In the genomic region with DNA sequence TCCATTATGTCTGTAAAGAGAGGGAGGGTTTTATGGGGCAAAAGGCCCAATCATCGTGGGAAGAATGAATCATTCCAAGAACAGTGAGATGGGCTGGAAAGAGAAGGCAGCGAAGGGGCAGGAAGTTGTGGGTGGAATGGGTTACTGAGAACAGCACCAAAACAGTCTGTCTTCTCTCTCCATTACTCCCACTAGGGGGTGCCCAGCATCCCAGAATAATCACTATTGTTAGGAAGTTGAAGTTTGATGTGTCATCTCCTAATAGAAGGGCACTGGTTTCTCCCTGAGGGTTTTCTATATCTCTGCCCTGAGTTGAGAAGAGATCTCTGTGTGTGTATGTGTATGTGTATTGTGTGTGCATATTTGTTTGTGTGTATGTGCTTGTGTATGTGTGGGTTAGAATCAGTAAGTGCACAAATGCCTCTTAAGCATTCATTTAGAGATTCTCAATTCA, we compare ENCODE assay signal across 9 cellular contexts.
A peak's percentile ranks its signal among the peaks of the same experiment; 100 is the strongest.
DNase-seq lines count a peak whose midpoint lies in the region; ATAC-seq and TF ChIP-seq lines count a peak whose summit lies in the region.
"Had no signal": no experiment of that assay in that cellular context is flagged by ENCODE, and none has a peak within 500 bp of the region (broad histone marks: within the 10 kb centered on the region; RNA-seq: fewer than 3 reads in every experiment).

No MANE protein-coding gene starts in this region.

- peaks cover 6% of the 10 kb centered on the region for H3K36me3 Mint-ChIP-seq in WTC11
- H3K36me3 Mint-ChIP-seq in naive thymus-derived CD4-positive, alpha-beta T cell: peaks cover 0 to 4% (median 0%) of the 10 kb centered on the region in 5 donors

- no peaks in the 10 kb centered on the region for H3K27me3 ChIP-seq in HAP-1 (ENCODE audit: low read depth)
- no peaks in the 10 kb centered on the region for H3K27me3 ChIP-seq in naive thymus-derived CD4-positive, alpha-beta T cell (ENCODE audit: control insufficient read depth in 2 of 2, insufficient read depth in 2 of 2, low read length in 2 of 2)

- peak overlapping the region; percentile 26 for H3K27ac Mint-ChIP-seq in WTC11
- H3K27ac Mint-ChIP-seq in naive thymus-derived CD4-positive, alpha-beta T cell: peak overlapping the region in 1 of 9 donors; percentile 8
- H3K27ac Mint-ChIP-seq: IgD-negative memory B cell had no signal

- no peaks in the 10 kb centered on the region; the same call in 1 of the 2 replicates for H3K9me3 Mint-ChIP-seq in WTC11
- no peaks in the 10 kb centered on the region for H3K9me3 Mint-ChIP-seq in naive thymus-derived CD4-positive, alpha-beta T cell
- H3K9me3 Mint-ChIP-seq: IgD-negative memory B cell had no signal

- no peaks in the 10 kb centered on the region for H3K9me3 ChIP-seq in HAP-1
- H3K9me3 ChIP-seq in naive thymus-derived CD4-positive, alpha-beta T cell (ENCODE audit: control insufficient read depth in 2 of 3, low read length in 3 of 3): no peaks in the 10 kb centered on the region

- peak; percentile 39 for ATAC-seq in WTC11
- ATAC-seq in naive thymus-derived CD4-positive, alpha-beta T cell: peak; percentile 66

- in situ Hi-C loops in HAP-1 (cut with MboI; ENCODE audit: low sequenced_read_pairs): no loop called here

- peak; percentile 7 for DNase-seq in activated gamma-delta T cell treated with anti-CD3 and anti-CD28 coated beads, Interleukin-2, amount 50 U/mL, for 16 hours (ENCODE audit: low read depth)
- DNase-seq in activated gamma-delta T cell treated with Interleukin-2 at 50 U/mL for 16 hours (no peak), HAP-1 (ENCODE audit: low spot score in 2 of 2) (peak; percentile 65 to 74), M059J (ENCODE audit: low read depth) (peak; percentile 97), WTC11 (ENCODE audit: low spot score) (peak; percentile 35), epidermal melanocyte (ENCODE audit: insufficient read length, low spot score) (peak; percentile 42), superior temporal gyrus (ENCODE audit: extremely low spot score) (peak; percentile 85)
- DNase-seq in naive thymus-derived CD4-positive, alpha-beta T cell: peak in 1 of 9 donors; percentile 70

- CTCF ChIA-PET in WTC11 (lab: Charles Lee): interaction anchor here (0.7 to 1.1 kb wide), 2 partner anchors 80 to 216 kb away, joined by 4 read pairs; no protein-coding TSS in a partner anchor
- CTCF ChIA-PET in naive thymus-derived CD4-positive, alpha-beta T cell (lab: Charles Lee): no interaction called here

- no peaks in the 10 kb centered on the region for H3K36me3 ChIP-seq in HAP-1 (replicated peaks)
- no peaks in the 10 kb centered on the region for H3K36me3 ChIP-seq in naive thymus-derived CD4-positive, alpha-beta T cell (ENCODE audit: control insufficient read depth in 2 of 3, insufficient read depth in 3 of 3, low read length in 3 of 3)

- 0 out of 2 replicates have a peak, but pooled peaks have one; percentile 17 for TF ChIP-seq CTCF in WTC11 (IDR thresholded peaks at IDR 0.05)

- H3K27ac ChIP-seq in naive thymus-derived CD4-positive, alpha-beta T cell (ENCODE audit: low read depth, low read length): no peak overlapping the region

- H3K27me3 Mint-ChIP-seq in WTC11 (ENCODE audit: low read depth): no peaks in the 10 kb centered on the region
- no peaks in the 10 kb centered on the region for H3K27me3 Mint-ChIP-seq in naive thymus-derived CD4-positive, alpha-beta T cell

- peaks cover 10% of the 10 kb centered on the region for H3K4me1 ChIP-seq in HAP-1
- no peaks in the 10 kb centered on the region for H3K4me1 ChIP-seq in naive thymus-derived CD4-positive, alpha-beta T cell (ENCODE audit: control insufficient read depth in 2 of 2, insufficient read depth in 2 of 2, low read length in 2 of 2)

- H3K4me3 Mint-ChIP-seq in WTC11: no peak overlapping the region
- peak overlapping the region in 1 of 10 donors; percentile 11 for H3K4me3 Mint-ChIP-seq in naive thymus-derived CD4-positive, alpha-beta T cell
- H3K4me3 Mint-ChIP-seq: IgD-negative memory B cell had no signal

- intact Hi-C loops in naive thymus-derived CD4-positive, alpha-beta T cell (cut with micrococcal nuclease): loop anchor here in 1 of 2 donors (1.0 to 5.0 kb wide), 2 partner anchors 21 to 214 kb away; no protein-coding TSS in a partner anchor

- H3K4me1 Mint-ChIP-seq in WTC11: peaks cover 70% of the 10 kb centered on the region
- H3K4me1 Mint-ChIP-seq in naive thymus-derived CD4-positive, alpha-beta T cell: peaks cover 0 to 26% (median 9%) of the 10 kb centered on the region in 7 donors

- no peak overlapping the region for H3K4me3 ChIP-seq in HAP-1
- no peak overlapping the region for H3K4me3 ChIP-seq in naive thymus-derived CD4-positive, alpha-beta T cell (ENCODE audit: low read length)

- POLR2A ChIA-PET in WTC11 (lab: Charles Lee): no interaction called here
- POLR2A ChIA-PET in naive thymus-derived CD4-positive, alpha-beta T cell (lab: Charles Lee): no interaction called here

TF ChIP-seq in WTC11, 78 proteins besides CTCF, POLR2A, EP300 and RAD21:
- TF ChIP-seq CREB1 (CRISPR knock-in tag; IDR thresholded peaks at IDR 0.05) (no peak), TEAD1 (CRISPR knock-in tag; IDR thresholded peaks at IDR 0.05) (peak; percentile 39; the same call in 1 of the 2 replicates), ZNF121 (CRISPR knock-in tag; IDR thresholded peaks at IDR 0.05) (no peak), KAT7 (CRISPR knock-in tag; IDR thresholded peaks at IDR 0.05; ENCODE audit: borderline replicate concordance) (no peak)
- TF ChIP-seq, protein P1, sequence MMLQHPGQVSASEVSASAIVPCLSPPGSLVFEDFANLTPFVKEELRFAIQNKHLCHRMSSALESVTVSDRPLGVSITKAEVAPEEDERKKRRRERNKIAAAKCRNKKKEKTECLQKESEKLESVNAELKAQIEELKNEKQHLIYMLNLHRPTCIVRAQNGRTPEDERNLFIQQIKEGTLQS (CRISPR knock-in tag; conservative IDR thresholded peaks at IDR 0.05): no peak
- TF ChIP-seq, protein P2, sequence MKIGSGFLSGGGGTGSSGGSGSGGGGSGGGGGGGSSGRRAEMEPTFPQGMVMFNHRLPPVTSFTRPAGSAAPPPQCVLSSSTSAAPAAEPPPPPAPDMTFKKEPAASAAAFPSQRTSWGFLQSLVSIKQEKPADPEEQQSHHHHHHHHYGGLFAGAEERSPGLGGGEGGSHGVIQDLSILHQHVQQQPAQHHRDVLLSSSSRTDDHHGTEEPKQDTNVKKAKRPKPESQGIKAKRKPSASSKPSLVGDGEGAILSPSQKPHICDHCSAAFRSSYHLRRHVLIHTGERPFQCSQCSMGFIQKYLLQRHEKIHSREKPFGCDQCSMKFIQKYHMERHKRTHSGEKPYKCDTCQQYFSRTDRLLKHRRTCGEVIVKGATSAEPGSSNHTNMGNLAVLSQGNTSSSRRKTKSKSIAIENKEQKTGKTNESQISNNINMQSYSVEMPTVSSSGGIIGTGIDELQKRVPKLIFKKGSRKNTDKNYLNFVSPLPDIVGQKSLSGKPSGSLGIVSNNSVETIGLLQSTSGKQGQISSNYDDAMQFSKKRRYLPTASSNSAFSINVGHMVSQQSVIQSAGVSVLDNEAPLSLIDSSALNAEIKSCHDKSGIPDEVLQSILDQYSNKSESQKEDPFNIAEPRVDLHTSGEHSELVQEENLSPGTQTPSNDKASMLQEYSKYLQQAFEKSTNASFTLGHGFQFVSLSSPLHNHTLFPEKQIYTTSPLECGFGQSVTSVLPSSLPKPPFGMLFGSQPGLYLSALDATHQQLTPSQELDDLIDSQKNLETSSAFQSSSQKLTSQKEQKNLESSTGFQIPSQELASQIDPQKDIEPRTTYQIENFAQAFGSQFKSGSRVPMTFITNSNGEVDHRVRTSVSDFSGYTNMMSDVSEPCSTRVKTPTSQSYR (CRISPR knock-in tag; IDR thresholded peaks at IDR 0.05): no peak
- TF ChIP-seq, protein P3, sequence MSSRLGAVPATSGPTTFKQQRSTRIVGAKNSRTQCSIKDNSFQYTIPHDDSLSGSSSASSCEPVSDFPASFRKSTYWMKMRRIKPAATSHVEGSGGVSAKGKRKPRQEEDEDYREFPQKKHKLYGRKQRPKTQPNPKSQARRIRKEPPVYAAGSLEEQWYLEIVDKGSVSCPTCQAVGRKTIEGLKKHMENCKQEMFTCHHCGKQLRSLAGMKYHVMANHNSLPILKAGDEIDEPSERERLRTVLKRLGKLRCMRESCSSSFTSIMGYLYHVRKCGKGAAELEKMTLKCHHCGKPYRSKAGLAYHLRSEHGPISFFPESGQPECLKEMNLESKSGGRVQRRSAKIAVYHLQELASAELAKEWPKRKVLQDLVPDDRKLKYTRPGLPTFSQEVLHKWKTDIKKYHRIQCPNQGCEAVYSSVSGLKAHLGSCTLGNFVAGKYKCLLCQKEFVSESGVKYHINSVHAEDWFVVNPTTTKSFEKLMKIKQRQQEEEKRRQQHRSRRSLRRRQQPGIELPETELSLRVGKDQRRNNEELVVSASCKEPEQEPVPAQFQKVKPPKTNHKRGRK (CRISPR knock-in tag; IDR thresholded peaks at IDR 0.05; ENCODE audit: borderline replicate concordance): no peak
- TF ChIP-seq, protein P4, sequence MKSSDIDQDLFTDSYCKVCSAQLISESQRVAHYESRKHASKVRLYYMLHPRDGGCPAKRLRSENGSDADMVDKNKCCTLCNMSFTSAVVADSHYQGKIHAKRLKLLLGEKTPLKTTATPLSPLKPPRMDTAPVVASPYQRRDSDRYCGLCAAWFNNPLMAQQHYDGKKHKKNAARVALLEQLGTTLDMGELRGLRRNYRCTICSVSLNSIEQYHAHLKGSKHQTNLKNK (CRISPR knock-in tag; IDR thresholded peaks at IDR 0.05): no peak
